8 cellular contexts compared by ENCODE assay signal in genomic region chr6:42744351-42744890, GRCh38. TPM values are rescaled to one million over a fixed set of nuclear protein-coding genes. Genes with fewer than 3 reads are reported as not detected.
DNase-seq lines count a peak whose midpoint lies in the region; ATAC-seq and TF ChIP-seq lines count a peak whose summit lies in the region.

No MANE protein-coding gene starts in this region.

- 0 out of 2 replicates have a peak, but pooled peaks have one; percentile 6 for TF ChIP-seq CTCF in BE2C (IDR thresholded peaks at IDR 0.05; ENCODE audit: low read depth, low read length)

- H3K27ac Mint-ChIP-seq in IgD-negative memory B cell (peak overlapping the region in 1 of 3 donors; percentile 39), naive B cell (peak overlapping the region in 2 of 6 donors; percentile 33 to 62)
- H3K27ac Mint-ChIP-seq in central memory CD8-positive, alpha-beta T cell (ENCODE audit: low read depth), result no peak overlapping the region

- H3K27me3 Mint-ChIP-seq in IgD-negative memory B cell, result no peaks in the 10 kb centered on the region
- H3K27me3 Mint-ChIP-seq in central memory CD8-positive, alpha-beta T cell, result no peaks in the 10 kb centered on the region
- H3K27me3 Mint-ChIP-seq in naive B cell, result no peaks in the 10 kb centered on the region

- H3K4me3 ChIP-seq in BE2C (ENCODE audit: low read depth, low read length), result peak overlapping the region; percentile 99

- ATAC-seq in central memory CD8-positive, alpha-beta T cell (replicated peaks; ENCODE audit: extremely low read depth, poor library complexity, severe bottlenecking), result no peak
- ATAC-seq in naive B cell (ENCODE audit: low read depth in 2 of 2), result no peak

- H3K36me3 Mint-ChIP-seq in IgD-negative memory B cell (peaks cover 4% of the 10 kb centered on the region), naive B cell (peaks cover 4 to 7% of the 10 kb centered on the region in 2 donors)
- peaks cover 29% of the 10 kb centered on the region for H3K36me3 Mint-ChIP-seq in central memory CD8-positive, alpha-beta T cell (ENCODE audit: insufficient read depth)

- H3K4me1 Mint-ChIP-seq in IgD-negative memory B cell (peaks cover 14 to 30% (median 27%) of the 10 kb centered on the region in 3 donors), naive B cell (peaks cover 25 to 36% (median 29%) of the 10 kb centered on the region in 3 donors)
- peaks cover 26% of the 10 kb centered on the region for H3K4me1 Mint-ChIP-seq in central memory CD8-positive, alpha-beta T cell

- H3K36me3 ChIP-seq in BE2C, result peaks cover 4% of the 10 kb centered on the region; the same call in 1 of the 2 replicates

- H3K4me3 Mint-ChIP-seq in IgD-negative memory B cell (peak overlapping the region; percentile 93 to 100 (median 100)), naive B cell (peak overlapping the region; percentile 91 to 100 (median 100))
- peak overlapping the region; percentile 94 for H3K4me3 Mint-ChIP-seq in central memory CD8-positive, alpha-beta T cell

- no peaks in the 10 kb centered on the region for H3K9me3 ChIP-seq in BE2C

- no peaks in the 10 kb centered on the region for H3K27me3 ChIP-seq in BE2C

- H3K9me3 Mint-ChIP-seq in IgD-negative memory B cell (no peaks in the 10 kb centered on the region), naive B cell (peaks cover 0 to 12% (median 2%) of the 10 kb centered on the region in 7 donors)
- no peaks in the 10 kb centered on the region for H3K9me3 Mint-ChIP-seq in central memory CD8-positive, alpha-beta T cell

- DNase-seq in BE2C, result no peak
- DNase-seq in central memory CD8-positive, alpha-beta T cell (ENCODE audit: low spot score in 2 of 2), result no peak
- no peak for DNase-seq in naive B cell
- DNase-seq in NCI-H2029 treated with DMSO at 0.1 percent for 48 hours (lab: John Stamatoyannopoulos, UW), result no peak
- DNase-seq in NK-92 (lab: John Stamatoyannopoulos, UW; ENCODE audit: unreplicated experiment), result no peak
- no peak for DNase-seq in activated CD4-positive, CD25-positive, alpha-beta regulatory T cell treated with anti-CD3 and anti-CD28 coated beads, Interleukin-2, amount 50 U/mL, for 72 hours
- no peak for DNase-seq in cerebellar nuclear complex (lab: John Stamatoyannopoulos, UW)

- peaks cover 9% of the 10 kb centered on the region for H3K4me1 ChIP-seq in BE2C

RNA-seq across cellular contexts. Expression of gene TBCC, which starts 1.5 kb away (rescaled TPM):
- 134 TPM for polyA plus RNA-seq in BE2C (2012; ENCODE audit: insufficient read depth, insufficient read length, low read depth)
- polyA plus RNA-seq in IgD-negative memory B cell, result 67.2 TPM
- polyA plus RNA-seq in naive B cell (ENCODE audit: low read depth in 6 of 6), result 100 to 1,000 TPM in 1 of 6 donors, 10 to 100 TPM in 5; 60.5 to 104 (median 71.8) TPM

RNA-seq across cellular contexts. Expression of gene PRPH2, which starts 22.0 kb away (rescaled TPM):
- not detected for polyA plus RNA-seq in BE2C (2012; ENCODE audit: insufficient read depth, insufficient read length, low read depth)
- polyA plus RNA-seq in IgD-negative memory B cell (not detected), naive B cell (ENCODE audit: low read depth in 6 of 6) (under 1 TPM in 4 of 6 donors, not detected in 2; 0.13 to 0.36 (median 0.23) TPM)

RNA-seq across cellular contexts. Expression of gene BICRAL, which starts 37.4 kb away (rescaled TPM):
- 5.7 TPM for polyA plus RNA-seq in BE2C (2012; ENCODE audit: insufficient read depth, insufficient read length, low read depth)
- polyA plus RNA-seq in IgD-negative memory B cell (4.7 TPM), naive B cell (ENCODE audit: low read depth in 6 of 6) (1 to 10 TPM; 1.8 to 4.9 (median 4.1) TPM)
